In the genomic region with DNA sequence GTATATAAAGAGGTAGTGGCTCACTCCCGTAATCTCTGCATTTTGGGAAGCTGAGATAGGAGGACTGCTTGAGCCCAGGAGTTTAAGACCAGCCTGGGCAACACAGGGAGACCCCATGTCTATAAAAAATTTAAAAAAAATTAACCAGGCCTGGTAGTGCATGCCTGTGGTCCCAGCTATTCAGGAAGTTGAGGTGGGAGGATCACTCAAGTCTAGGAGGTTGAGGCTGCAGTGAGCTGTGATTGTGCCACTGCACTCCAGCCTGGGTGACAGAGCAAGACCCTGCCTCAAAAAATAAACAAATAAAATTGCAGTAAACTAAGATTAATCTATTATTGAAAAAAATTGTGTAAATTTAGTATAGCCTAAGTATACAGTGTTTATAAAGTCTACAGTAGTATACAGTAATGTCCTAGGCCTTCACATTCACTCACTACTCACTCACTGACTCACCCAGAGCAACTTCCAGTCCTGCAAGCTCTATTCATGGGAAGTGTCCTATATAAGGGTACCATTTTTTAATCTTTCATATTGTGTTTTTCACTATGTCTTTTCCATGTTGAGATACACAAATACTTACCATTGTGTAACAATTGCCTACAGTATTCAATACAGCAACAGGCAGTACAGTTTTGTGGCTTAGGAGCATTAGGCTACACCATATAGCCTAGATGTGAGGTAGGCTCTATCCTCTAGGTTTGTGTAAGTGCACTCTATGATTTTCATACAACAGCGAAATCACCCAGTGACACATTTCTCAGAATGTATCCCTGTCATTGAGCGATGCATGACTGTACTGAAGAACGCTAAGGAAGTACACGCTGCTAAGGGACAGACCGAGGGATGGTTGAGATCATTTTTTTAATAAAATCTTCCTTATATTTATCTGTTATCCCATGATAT, we compare ENCODE assay signal across 1 cellular context.
TF ChIP-seq lines count a peak whose summit lies in the region.

No MANE protein-coding gene starts in this region.

TF ChIP-seq in HepG2, 621 proteins besides CTCF, POLR2A, EP300 and RAD21:
- TF ChIP-seq, protein P1, sequence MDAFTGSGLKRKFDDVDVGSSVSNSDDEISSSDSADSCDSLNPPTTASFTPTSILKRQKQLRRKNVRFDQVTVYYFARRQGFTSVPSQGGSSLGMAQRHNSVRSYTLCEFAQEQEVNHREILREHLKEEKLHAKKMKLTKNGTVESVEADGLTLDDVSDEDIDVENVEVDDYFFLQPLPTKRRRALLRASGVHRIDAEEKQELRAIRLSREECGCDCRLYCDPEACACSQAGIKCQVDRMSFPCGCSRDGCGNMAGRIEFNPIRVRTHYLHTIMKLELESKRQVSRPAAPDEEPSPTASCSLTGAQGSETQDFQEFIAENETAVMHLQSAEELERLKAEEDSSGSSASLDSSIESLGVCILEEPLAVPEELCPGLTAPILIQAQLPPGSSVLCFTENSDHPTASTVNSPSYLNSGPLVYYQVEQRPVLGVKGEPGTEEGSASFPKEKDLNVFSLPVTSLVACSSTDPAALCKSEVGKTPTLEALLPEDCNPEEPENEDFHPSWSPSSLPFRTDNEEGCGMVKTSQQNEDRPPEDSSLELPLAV (CRISPR knock-in tag; conservative IDR thresholded peaks at IDR 0.05; ENCODE audit: low read depth): no peak
- TF ChIP-seq TCF7 (IDR thresholded peaks at IDR 0.05; ENCODE audit: low read depth): no peak
- TF ChIP-seq SSRP1 (CRISPR knock-in tag; IDR thresholded peaks at IDR 0.05): no peak
- TF ChIP-seq, protein P2, sequence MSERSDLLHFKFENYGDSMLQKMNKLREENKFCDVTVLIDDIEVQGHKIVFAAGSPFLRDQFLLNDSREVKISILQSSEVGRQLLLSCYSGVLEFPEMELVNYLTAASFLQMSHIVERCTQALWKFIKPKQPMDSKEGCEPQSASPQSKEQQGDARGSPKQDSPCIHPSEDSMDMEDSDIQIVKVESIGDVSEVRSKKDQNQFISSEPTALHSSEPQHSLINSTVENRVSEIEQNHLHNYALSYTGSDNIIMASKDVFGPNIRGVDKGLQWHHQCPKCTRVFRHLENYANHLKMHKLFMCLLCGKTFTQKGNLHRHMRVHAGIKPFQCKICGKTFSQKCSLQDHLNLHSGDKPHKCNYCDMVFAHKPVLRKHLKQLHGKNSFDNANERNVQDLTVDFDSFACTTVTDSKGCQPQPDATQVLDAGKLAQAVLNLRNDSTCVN (CRISPR knock-in tag; IDR thresholded peaks at IDR 0.05; ENCODE audit: borderline replicate concordance): no peak
- TF ChIP-seq YY1 (IDR thresholded peaks at IDR 0.05; ENCODE audit: insufficient read depth, insufficient replicate concordance, low read depth, low read length): no peak
- TF ChIP-seq ELF3 (CRISPR knock-in tag; IDR thresholded peaks at IDR 0.05): no peak
- TF ChIP-seq TOE1 (CRISPR knock-in tag; IDR thresholded peaks at IDR 0.05): no peak
- TF ChIP-seq FOXK2 (IDR thresholded peaks at IDR 0.05): no peak
- no peak for TF ChIP-seq GATAD2A (CRISPR knock-in tag; IDR thresholded peaks at IDR 0.05)
- TF ChIP-seq HNRNPH1 (optimal IDR thresholded peaks at IDR 0.05; ENCODE audit: low read depth, low read length): no peak
- TF ChIP-seq TP53 (CRISPR knock-in tag; conservative IDR thresholded peaks at IDR 0.05): no peak
- TF ChIP-seq ZNF451 (CRISPR knock-in tag; IDR thresholded peaks at IDR 0.05): no peak
- no peak for TF ChIP-seq TBP (CRISPR knock-in tag; IDR thresholded peaks at IDR 0.05)
- TF ChIP-seq, protein P3, sequence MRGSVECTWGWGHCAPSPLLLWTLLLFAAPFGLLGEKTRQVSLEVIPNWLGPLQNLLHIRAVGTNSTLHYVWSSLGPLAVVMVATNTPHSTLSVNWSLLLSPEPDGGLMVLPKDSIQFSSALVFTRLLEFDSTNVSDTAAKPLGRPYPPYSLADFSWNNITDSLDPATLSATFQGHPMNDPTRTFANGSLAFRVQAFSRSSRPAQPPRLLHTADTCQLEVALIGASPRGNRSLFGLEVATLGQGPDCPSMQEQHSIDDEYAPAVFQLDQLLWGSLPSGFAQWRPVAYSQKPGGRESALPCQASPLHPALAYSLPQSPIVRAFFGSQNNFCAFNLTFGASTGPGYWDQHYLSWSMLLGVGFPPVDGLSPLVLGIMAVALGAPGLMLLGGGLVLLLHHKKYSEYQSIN (CRISPR knock-in tag; IDR thresholded peaks at IDR 0.05; ENCODE audit: borderline replicate concordance): no peak
- TF ChIP-seq CREB1 (IDR thresholded peaks at IDR 0.05): no peak
- no peak for TF ChIP-seq CREB1 (CRISPR knock-in tag; IDR thresholded peaks at IDR 0.05)
